ENCODE assay signal across 19 cellular contexts in the genomic region with DNA sequence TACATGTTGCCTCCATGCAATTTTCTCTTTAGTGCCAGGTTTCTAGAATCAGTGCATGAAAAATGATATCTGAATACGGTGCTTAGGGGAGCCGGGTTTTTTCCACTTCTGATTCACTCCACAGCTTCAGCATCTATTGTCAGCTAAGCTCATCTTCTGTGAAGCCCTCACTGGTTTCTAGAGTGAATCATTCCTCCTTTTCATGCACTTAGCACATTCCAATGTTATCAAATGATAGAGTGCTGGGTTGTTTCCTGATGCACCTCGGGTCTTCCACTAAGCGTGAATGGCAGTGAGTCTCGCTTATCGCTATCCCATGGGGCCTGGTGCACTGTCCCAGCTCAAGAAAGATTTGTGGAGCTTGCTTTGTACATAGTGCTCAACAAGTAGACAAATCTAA.
DNase-seq lines count a peak whose midpoint lies in the region; ATAC-seq and TF ChIP-seq lines count a peak whose summit lies in the region.
"Had no signal": no experiment of that assay in that cellular context is flagged by ENCODE, and none has a peak within 500 bp of the region (broad histone marks: within the 10 kb centered on the region; RNA-seq: fewer than 3 reads in every experiment).

No MANE protein-coding gene starts in this region.

- H3K23ac ChIP-seq in mesendoderm (ENCODE audit: low read length), result no peak overlapping the region

- no CpG with 5 or more reads among the region's 6 CpGs for WGBS in mesendoderm (ENCODE audit: extremely low coverage, insufficient coverage, low lambda C conversion rate)

- no peak overlapping the region for H2AK5ac ChIP-seq in mesendoderm (ENCODE audit: low read length)

- no peak overlapping the region for H2BK15ac ChIP-seq in mesendoderm (replicated peaks; ENCODE audit: low read depth)

- ATAC-seq in GM21737 (IDR thresholded peaks at IDR 0.05; ENCODE audit: unreplicated experiment) (no peak), HG03159 (IDR thresholded peaks at IDR 0.05; ENCODE audit: unreplicated experiment) (no peak)
- ATAC-seq: activated CD4-positive, CD25-positive, alpha-beta regulatory T cell treated with anti-CD3 and anti-CD28 coated beads, Interleukin-2, amount 50 U/mL, for 24 hours had no signal

- no peaks in the 10 kb centered on the region for H3K27me3 ChIP-seq in mesendoderm (ENCODE audit: insufficient read depth, low read length, poor library complexity)
- H3K27me3 ChIP-seq: ovary had no signal

- H3K4ac ChIP-seq in mesendoderm (ENCODE audit: low read depth, low read length), result no peak overlapping the region

- no peak overlapping the region for H4K8ac ChIP-seq in mesendoderm (ENCODE audit: low read depth, low read length)

- no peak overlapping the region for H3K56ac ChIP-seq in mesendoderm (ENCODE audit: low read length)

- no peak overlapping the region for H3K18ac ChIP-seq in mesendoderm (ENCODE audit: low read length)

- H3K4me3 ChIP-seq in mesendoderm (ENCODE audit: low read length), result no peak overlapping the region
- H3K4me3 ChIP-seq: ovary, PC-9, skin epidermis had no signal

- no peaks in the 10 kb centered on the region for H3K36me3 ChIP-seq in mesendoderm (ENCODE audit: control insufficient read depth, insufficient read depth, low read length)
- H3K36me3 ChIP-seq: ovary had no signal

- no peak for TF ChIP-seq CTCF in mesothelial cell of epicardium (IDR thresholded peaks at IDR 0.05; ENCODE audit: unreplicated experiment)

- H3K4me2 ChIP-seq in mesendoderm (ENCODE audit: low read length), result no peak overlapping the region
- H3K4me2 ChIP-seq: KMS-11 had no signal

- H2BK5ac ChIP-seq in mesendoderm (ENCODE audit: low read length), result no peak overlapping the region

- no peak overlapping the region for H2BK120ac ChIP-seq in mesendoderm (ENCODE audit: low read depth, low read length)

- H3K4me1 ChIP-seq in mesendoderm (ENCODE audit: control insufficient read depth, low read depth, low read length), result peaks cover 8% of the 10 kb centered on the region

- no peaks in the 10 kb centered on the region for H3K27me3 Mint-ChIP-seq in mesothelial cell of epicardium (ENCODE audit: low read depth)
- H3K27me3 Mint-ChIP-seq: activated naive CD8-positive, alpha-beta T cell treated with anti-CD3 and anti-CD28 coated beads, Interleukin-2, amount 10 ng/mL, durations not matched to agents 7 days and 5 days; central memory CD8-positive, alpha-beta T cell had no signal

- H3K9ac ChIP-seq in mesendoderm (ENCODE audit: low read length), result no peak overlapping the region
- H3K9ac ChIP-seq: KMS-11 had no signal

- H3K79me2 ChIP-seq in mesendoderm (ENCODE audit: control insufficient read depth, insufficient read depth, low read length), result no peaks in the 10 kb centered on the region

- H3K4me1 Mint-ChIP-seq in mesothelial cell of epicardium, result peaks cover 38% of the 10 kb centered on the region
- H3K4me1 Mint-ChIP-seq: central memory CD8-positive, alpha-beta T cell had no signal

- no peak overlapping the region for H4K5ac ChIP-seq in mesendoderm (ENCODE audit: low read length)

- no peaks in the 10 kb centered on the region for H3K36me3 Mint-ChIP-seq in mesothelial cell of epicardium
- H3K36me3 Mint-ChIP-seq: activated naive CD8-positive, alpha-beta T cell treated with anti-CD3 and anti-CD28 coated beads, Interleukin-2, amount 10 ng/mL, durations not matched to agents 7 days and 5 days had no signal

- no peak overlapping the region for H3K27ac Mint-ChIP-seq in mesothelial cell of epicardium
- H3K27ac Mint-ChIP-seq: activated naive CD8-positive, alpha-beta T cell treated with anti-CD3 and anti-CD28 coated beads, Interleukin-2, amount 10 ng/mL, durations not matched to agents 7 days and 5 days had no signal

- H3K27ac ChIP-seq in mesendoderm (ENCODE audit: low read depth, low read length), result peak overlapping the region; percentile 13
- H3K27ac ChIP-seq: KMS-11, ovary, PC-9, skin epidermis had no signal

- no peaks in the 10 kb centered on the region for H3K79me1 ChIP-seq in mesendoderm (ENCODE audit: low read length)

- DNase-seq in ELF-1 (ENCODE audit: low read depth, low spot score), result peak; percentile 33
- peak; percentile 93 for DNase-seq in NCI-H226
- peak; percentile 25 for DNase-seq in dermis blood vessel endothelial cell
- DNase-seq in mesendoderm, result peak; percentile 77
- no peak for DNase-seq in mesothelial cell of epicardium (ENCODE audit: low spot score in 2 of 2, unreplicated experiment in 2 of 2)
- DNase-seq in SHP77 treated with DMSO at 0.1 percent for 48 hours (lab: John Stamatoyannopoulos, UW), result no peak
- DNase-seq: activated naive CD8-positive, alpha-beta T cell treated with anti-CD3 and anti-CD28 coated beads, Interleukin-2, amount 10 ng/mL, durations not matched to agents 7 days and 5 days; NCI-H1105; NCI-H2107; NCI-H526 treated with DMSO at 0.1 percent for 48 hours; ovary; stimulated activated CD8-positive, alpha-beta memory T cell treated with anti-CD3 and anti-CD28 coated beads, Interleukin-4, amount 100 ng/mL, for 48 hours had no signal

- no peaks in the 10 kb centered on the region for H3K9me3 Mint-ChIP-seq in mesothelial cell of epicardium
- H3K9me3 Mint-ChIP-seq: activated naive CD8-positive, alpha-beta T cell treated with anti-CD3 and anti-CD28 coated beads, Interleukin-2, amount 10 ng/mL, durations not matched to agents 7 days and 5 days; central memory CD8-positive, alpha-beta T cell had no signal

- H3K4me3 Mint-ChIP-seq in mesothelial cell of epicardium, result no peak overlapping the region
- H3K4me3 Mint-ChIP-seq: activated naive CD8-positive, alpha-beta T cell treated with anti-CD3 and anti-CD28 coated beads, Interleukin-2, amount 10 ng/mL, durations not matched to agents 7 days and 5 days; central memory CD8-positive, alpha-beta T cell had no signal

Comparison
In these comparisons a context has a peak if more than half of its experiments do, and no peak if none do; other contexts are left out.
1. DNase-seq: peak in ELF-1 (single experiment), NCI-H226 (single experiment), dermis blood vessel endothelial cell (single experiment) and mesendoderm (single experiment); none in mesothelial cell of epicardium (0 of 2) and SHP77 treated with DMSO at 0.1 percent for 48 hours (single experiment).